ENCODE assay signal across 23 cellular contexts in genomic region chr2:19484736-19485135, GRCh38.
A peak's percentile ranks its signal among the peaks of the same experiment; 100 is the strongest.
DNase-seq lines count a peak whose midpoint lies in the region; ATAC-seq and TF ChIP-seq lines count a peak whose summit lies in the region.
"Had no signal": no experiment of that assay in that cellular context is flagged by ENCODE, and none has a peak within 500 bp of the region (broad histone marks: within the 10 kb centered on the region; RNA-seq: fewer than 3 reads in every experiment).

No MANE protein-coding gene starts in this region.

- ATAC-seq in GM18517 (IDR thresholded peaks at IDR 0.05; ENCODE audit: unreplicated experiment) (peak; percentile 69), GM21447 (IDR thresholded peaks at IDR 0.05; ENCODE audit: unreplicated experiment) (peak; percentile 74), HG02870 (IDR thresholded peaks at IDR 0.05; ENCODE audit: unreplicated experiment) (peak; percentile 52), HG03460 (IDR thresholded peaks at IDR 0.05; ENCODE audit: unreplicated experiment) (peak; percentile 68), HG03520 (IDR thresholded peaks at IDR 0.05; ENCODE audit: unreplicated experiment) (no peak)
- no peak for ATAC-seq in activated T-cell treated with anti-CD3 and anti-CD28 coated beads, Interleukin-2, amount 50 U/mL, for 72 hours (replicated peaks in 1 of 2)
- ATAC-seq: foreskin keratinocyte; stimulated activated naive CD8-positive, alpha-beta T cell treated with anti-CD3 and anti-CD28 coated beads, Interleukin-15, Interleukin-2, amounts not matched to agents 100 U/mL and 50 U/mL, for 24 hours; upper lobe of right lung had no signal

- H3K4me1 ChIP-seq in breast epithelium: no peaks in the 10 kb centered on the region
- H3K4me1 ChIP-seq: upper lobe of right lung had no signal

- H3K9me3 ChIP-seq in breast epithelium: no peaks in the 10 kb centered on the region
- H3K9me3 ChIP-seq: neutrophil, upper lobe of right lung had no signal

- no peak for TF ChIP-seq POLR2A in breast epithelium (IDR thresholded peaks at IDR 0.05)

- H3K36me3 Mint-ChIP-seq in activated T-cell treated with anti-CD3 and anti-CD28 coated beads, Interleukin-2, amount 50 U/mL, for 72 hours (ENCODE audit: insufficient read depth in 2 of 2): peaks cover 2% of the 10 kb centered on the region in 2 donors
- H3K36me3 Mint-ChIP-seq: activated naive CD8-positive, alpha-beta T cell treated with anti-CD3 and anti-CD28 coated beads for 36 hours; IgD-negative memory B cell had no signal

- peaks cover 11% of the 10 kb centered on the region for H3K4me1 Mint-ChIP-seq in activated T-cell treated with anti-CD3 and anti-CD28 coated beads, Interleukin-2, amount 50 U/mL, for 72 hours (ENCODE audit: low read depth)
- H3K4me1 Mint-ChIP-seq: IgD-negative memory B cell had no signal

- H3K27ac Mint-ChIP-seq in activated T-cell treated with anti-CD3 and anti-CD28 coated beads, Interleukin-2, amount 50 U/mL, for 72 hours: no peak overlapping the region
- H3K27ac Mint-ChIP-seq: activated CD4-positive, alpha-beta memory T cell treated with anti-CD3 and anti-CD28 coated beads, Interleukin-2, amount 10 ng/mL, durations not matched to agents 7 days and 5 days; activated naive CD8-positive, alpha-beta T cell treated with anti-CD3 and anti-CD28 coated beads for 36 hours; activated T-cell treated with anti-CD3 and anti-CD28 coated beads, Interleukin-2, amount 50 U/mL, for 24 hours; HFFc6; IgD-negative memory B cell had no signal

- no peak overlapping the region for H3K27ac ChIP-seq in breast epithelium
- H3K27ac ChIP-seq: foreskin keratinocyte, HL-60, neutrophil, upper lobe of right lung, VCaP had no signal

- DNase-seq in breast epithelium (ENCODE audit: low spot score in 2 of 2): no peak
- no peak for DNase-seq in activated T-cell treated with anti-CD3 and anti-CD28 coated beads, Interleukin-2, amount 50 U/mL, for 72 hours
- no peak for DNase-seq in HK-2 (ENCODE audit: unreplicated experiment)
- DNase-seq: activated CD4-positive, alpha-beta memory T cell treated with anti-CD3 and anti-CD28 coated beads, Interleukin-2, amount 10 ng/mL, durations not matched to agents 7 days and 5 days; activated naive CD8-positive, alpha-beta T cell treated with anti-CD3 and anti-CD28 coated beads for 36 hours; activated T-cell treated with anti-CD3 and anti-CD28 coated beads, Interleukin-2, amount 50 U/mL, for 24 hours; DMS53; foreskin keratinocyte; HFFc6; NCI-H1930; NCI-H510A; Right ventricle myocardium superior; stimulated activated naive CD8-positive, alpha-beta T cell treated with anti-CD3 and anti-CD28 coated beads, Interleukin-15, Interleukin-2, amounts not matched to agents 100 U/mL and 50 U/mL, for 24 hours; upper lobe of right lung had no signal

- TF ChIP-seq CTCF in breast epithelium (IDR thresholded peaks at IDR 0.05): no peak

- H3K9me3 Mint-ChIP-seq in activated T-cell treated with anti-CD3 and anti-CD28 coated beads, Interleukin-2, amount 50 U/mL, for 72 hours: peaks cover 0 to 5% of the 10 kb centered on the region in 2 donors
- H3K9me3 Mint-ChIP-seq: activated CD4-positive, alpha-beta memory T cell treated with anti-CD3 and anti-CD28 coated beads, Interleukin-2, amount 10 ng/mL, durations not matched to agents 7 days and 5 days; activated naive CD8-positive, alpha-beta T cell treated with anti-CD3 and anti-CD28 coated beads for 36 hours; activated T-cell treated with anti-CD3 and anti-CD28 coated beads, Interleukin-2, amount 50 U/mL, for 24 hours; HFFc6 had no signal

- H3K36me3 ChIP-seq in breast epithelium: no peaks in the 10 kb centered on the region
- H3K36me3 ChIP-seq: neutrophil, upper lobe of right lung had no signal

- no peaks in the 10 kb centered on the region for H3K27me3 ChIP-seq in breast epithelium
- H3K27me3 ChIP-seq: foreskin keratinocyte, neutrophil, upper lobe of right lung had no signal

- H3K4me3 Mint-ChIP-seq in activated T-cell treated with anti-CD3 and anti-CD28 coated beads, Interleukin-2, amount 50 U/mL, for 72 hours: no peak overlapping the region
- H3K4me3 Mint-ChIP-seq: activated CD4-positive, alpha-beta memory T cell treated with anti-CD3 and anti-CD28 coated beads, Interleukin-2, amount 10 ng/mL, durations not matched to agents 7 days and 5 days; activated naive CD8-positive, alpha-beta T cell treated with anti-CD3 and anti-CD28 coated beads for 36 hours; activated T-cell treated with anti-CD3 and anti-CD28 coated beads, Interleukin-2, amount 50 U/mL, for 24 hours; HFFc6; IgD-negative memory B cell had no signal

- no peak overlapping the region for H3K4me3 ChIP-seq in breast epithelium
- H3K4me3 ChIP-seq: upper lobe of right lung had no signal

- H3K27me3 Mint-ChIP-seq in activated T-cell treated with anti-CD3 and anti-CD28 coated beads, Interleukin-2, amount 50 U/mL, for 72 hours (ENCODE audit: low read depth): peaks cover 25% of the 10 kb centered on the region
- H3K27me3 Mint-ChIP-seq: IgD-negative memory B cell had no signal

- intact Hi-C loops in breast epithelium (cut with DNase I; ENCODE audit: low total_unique reads): loop anchor here (5.0 kb wide), 1 partner anchor 507 kb away; no protein-coding TSS in a partner anchor

Comparison
In these comparisons a context has a peak if more than half of its experiments do, and no peak if none do; other contexts are left out.
1. ATAC-seq: peak in GM18517 (single experiment), GM21447 (single experiment), HG02870 (single experiment) and HG03460 (single experiment); none in HG03520 (single experiment) and activated T-cell treated with anti-CD3 and anti-CD28 coated beads, Interleukin-2, amount 50 U/mL, for 72 hours (0 of 2).